In the genomic region with DNA sequence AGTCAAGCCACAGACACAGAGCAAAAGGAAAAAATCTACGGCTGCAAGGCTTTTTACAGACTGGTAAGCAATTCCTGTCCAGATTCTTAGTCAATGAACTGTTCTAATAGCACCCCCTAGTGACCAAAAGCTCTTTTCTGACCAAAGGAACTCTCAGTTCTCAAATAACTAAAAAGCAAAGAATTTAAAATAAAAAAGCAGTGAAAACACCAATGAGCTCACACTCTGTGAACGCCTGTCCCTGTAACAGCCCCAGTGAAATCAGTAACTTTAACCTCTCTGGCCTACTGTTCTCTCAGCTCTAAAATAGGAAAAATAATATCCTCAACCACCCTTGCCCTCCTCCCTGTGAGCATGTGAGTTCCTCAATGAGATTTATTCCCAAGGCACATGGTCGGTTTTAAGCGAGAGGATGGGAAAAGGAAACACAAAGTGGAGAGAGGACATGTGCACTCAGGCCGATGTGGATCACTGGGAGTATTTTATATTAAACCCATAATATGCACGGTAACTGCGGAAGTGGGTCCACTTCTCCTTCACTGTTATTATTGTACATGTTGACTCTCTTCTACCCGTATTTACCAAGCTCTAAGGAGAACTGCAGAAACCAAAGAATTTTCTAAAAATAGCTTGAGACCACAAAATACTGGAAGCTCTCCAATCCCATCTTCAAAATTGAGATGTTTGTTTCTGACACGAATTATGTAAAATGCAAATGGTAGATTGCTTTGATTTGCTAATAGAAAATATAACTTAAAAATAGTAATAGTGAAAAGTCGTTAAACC, we compare ENCODE assay signal across 7 cellular contexts.
A peak's percentile ranks its signal among the peaks of the same experiment; 100 is the strongest.
DNase-seq lines count a peak whose midpoint lies in the region; ATAC-seq and TF ChIP-seq lines count a peak whose summit lies in the region.

No MANE protein-coding gene starts in this region.

- ATAC-seq in GM21390 (IDR thresholded peaks at IDR 0.05; ENCODE audit: unreplicated experiment) = peak; percentile 80
- peak; percentile 89 for ATAC-seq in IMR-90 (ENCODE audit: low read depth)
- ATAC-seq in HG02870 (IDR thresholded peaks at IDR 0.05; ENCODE audit: unreplicated experiment) = no peak

- H4K91ac ChIP-seq in IMR-90 (ENCODE audit: insufficient read depth, low read depth, low read length) = 0 out of 2 replicates have a peak overlapping the region, but pooled peaks have one; percentile 21

- no peak overlapping the region for H2AK9ac ChIP-seq in IMR-90 (replicated peaks; ENCODE audit: low read depth, low read length, poor library complexity)

- no peak overlapping the region for H2AK5ac ChIP-seq in IMR-90 (ENCODE audit: low read depth, low read length)

- dilution Hi-C loops in IMR-90 (cut with HindIII; ENCODE audit: low sequenced_read_pairs, unreplicated experiment) = no loop called here

- TF ChIP-seq CTCF in IMR-90 (conservative IDR thresholded peaks at IDR 0.05; ENCODE audit: low read depth, low read length) (peak; percentile 77), OCI-LY7 (conservative IDR thresholded peaks at IDR 0.05; ENCODE audit: low read length) (peak; percentile 89), colonic mucosa (IDR thresholded peaks at IDR 0.05) (peak; percentile 66)

- no peak overlapping the region for H3K56ac ChIP-seq in IMR-90 (ENCODE audit: extremely low read depth, insufficient read depth, low read length)

- POLR2A ChIA-PET in IMR-90 (lab: Charles Lee; ENCODE audit: unreplicated experiment) = no interaction called here
- POLR2A ChIA-PET in OCI-LY7 (lab: Charles Lee) = interaction anchor here (0.5 to 2.3 kb wide), 9 partner anchors 10 to 568 kb away, joined by 3 to 8 read pairs (median 3); no protein-coding TSS in a partner anchor

- H3K36me3 ChIP-seq in IMR-90 (ENCODE audit: control insufficient read depth, insufficient read depth, low read length) (peaks cover 17% of the 10 kb centered on the region), OCI-LY7 (ENCODE audit: insufficient read depth, low read length) (peaks cover 18% of the 10 kb centered on the region), colonic mucosa (peaks cover 6% of the 10 kb centered on the region)

- no peak overlapping the region for H3K4me3 ChIP-seq in IMR-90 (ENCODE audit: insufficient read depth, low read depth, low read length)
- H3K4me3 ChIP-seq in OCI-LY7 (ENCODE audit: low read depth, low read length, poor library complexity, severe bottlenecking) = no peak overlapping the region
- H3K4me3 ChIP-seq in colonic mucosa = no peak overlapping the region

- H2AFZ ChIP-seq in IMR-90 (replicated peaks; ENCODE audit: low read length, poor library complexity) (no peak overlapping the region), OCI-LY7 (ENCODE audit: low read length) (no peak overlapping the region)

- H3K4me1 ChIP-seq in IMR-90 (ENCODE audit: control insufficient read depth, insufficient read depth, low read length) (peaks cover 4% of the 10 kb centered on the region), OCI-LY7 (ENCODE audit: insufficient read depth, low read length, poor library complexity, severe bottlenecking) (peaks cover 11% of the 10 kb centered on the region), colonic mucosa (no peaks in the 10 kb centered on the region)

- peak overlapping the region; percentile 15 for H2BK5ac ChIP-seq in IMR-90 (ENCODE audit: low read depth, low read length, poor library complexity, severe bottlenecking)

- H2BK15ac ChIP-seq in IMR-90 (ENCODE audit: low read depth, low read length) = no peak overlapping the region

- H3K27ac ChIP-seq in IMR-90 (ENCODE audit: insufficient read depth, low read length) (peak overlapping the region; percentile 61; the same call in 1 of the 2 replicates), OCI-LY7 (ENCODE audit: low read depth, low read length, poor library complexity, severe bottlenecking) (no peak overlapping the region), colonic mucosa (no peak overlapping the region)

- peak; percentile 76 for TF ChIP-seq RAD21 in IMR-90 (IDR thresholded peaks at IDR 0.05; ENCODE audit: low read length)

- H3K14ac ChIP-seq in IMR-90 (replicated peaks; ENCODE audit: low read depth, low read length) = no peak overlapping the region

- no CpG with 5 or more reads among the region's 10 CpGs for WGBS in IMR-90 (ENCODE audit: extremely low coverage in 2 of 2, insufficient read length in 1 of 2), 2 experiments

- H2BK120ac ChIP-seq in IMR-90 (ENCODE audit: low read depth, low read length) = peak overlapping the region; percentile 20; the same call in 1 of the 2 replicates

- H3K4ac ChIP-seq in IMR-90 (ENCODE audit: low read depth, low read length) = no peak overlapping the region; the same call in none of the 2 replicates

- H3K9me3 ChIP-seq in IMR-90 (ENCODE audit: control insufficient read depth, insufficient read depth, low read length) (no peaks in the 10 kb centered on the region), OCI-LY7 (ENCODE audit: low read length) (no peaks in the 10 kb centered on the region), colonic mucosa (no peaks in the 10 kb centered on the region)

- peak overlapping the region; percentile 65 for H3K9ac ChIP-seq in IMR-90 (ENCODE audit: low read depth, low read length)
- no peak overlapping the region for H3K9ac ChIP-seq in colonic mucosa (ENCODE audit: low read depth in 2 of 2, low read length in 2 of 2)

- H3K18ac ChIP-seq in IMR-90 (ENCODE audit: low read depth, low read length) = no peak overlapping the region

- peak overlapping the region; percentile 42; the same call in 1 of the 2 replicates for H4K5ac ChIP-seq in IMR-90 (ENCODE audit: low read depth, low read length)

- H2BK20ac ChIP-seq in IMR-90 (ENCODE audit: low read depth, low read length) = peak overlapping the region; percentile 40; the same call in 1 of the 2 replicates

- TF ChIP-seq POLR2A in IMR-90 (IDR thresholded peaks at IDR 0.05; ENCODE audit: low read depth, low read length) = no peak

- in situ Hi-C loops in IMR-90 (cut with MboI; ENCODE audit: low sequenced_read_pairs) = loop anchor here (5.0 to 25.0 kb wide), 4 partner anchors 157 to 1584 kb away; a partner anchor contains a TSS

- peaks cover 5 to 26% of the 10 kb centered on the region in 2 experiments; a peak in 3 of 4 replicates for H3K79me1 ChIP-seq in IMR-90 (ENCODE audit: low read depth in 1 of 2, low read length in 2 of 2)

- DNase-seq in ELF-1 (ENCODE audit: low read depth, low spot score) (peak; percentile 79), IMR-90 (peak; percentile 82), OCI-LY7 (ENCODE audit: low spot score) (peak; percentile 77), colonic mucosa (peak; percentile 43), lung microvascular endothelial cell (ENCODE audit: low read depth in 2 of 2) (peak; percentile 74 to 79)

- H3K79me2 ChIP-seq in OCI-LY7 (ENCODE audit: insufficient read depth, low read depth, low read length) = no peaks in the 10 kb centered on the region

- BruUV-seq in IMR-90 (replicated peaks; lab: Mats Ljungman, UMichigan) = no TSS peak
- BruUV-seq in OCI-LY7 (replicated peaks; lab: Mats Ljungman, UMichigan) = no TSS peak

- intact Hi-C loops in IMR-90 (cut with micrococcal nuclease) (loop anchor here (1.0 to 10.0 kb wide), 7 partner anchors 154 to 1580 kb away; a partner anchor contains a TSS), OCI-LY7 (cut with micrococcal nuclease; ENCODE audit: unreplicated experiment) (loop anchor here (1.0 to 10.0 kb wide), 3 partner anchors 154 to 1580 kb away; no protein-coding TSS in a partner anchor), colonic mucosa (cut with DNase I) (loop anchor here (5.0 kb wide), 3 partner anchors 152 to 1582 kb away; no protein-coding TSS in a partner anchor)

- H4K20me1 ChIP-seq in IMR-90 (ENCODE audit: insufficient read depth, low read length) = no peaks in the 10 kb centered on the region
- H4K20me1 ChIP-seq in OCI-LY7 (ENCODE audit: insufficient read depth, low read length) = peaks cover 4% of the 10 kb centered on the region; the same call in 1 of the 2 replicates

- H3K4me2 ChIP-seq in IMR-90 (ENCODE audit: low read depth, low read length) (no peak overlapping the region; the same call in 1 of the 2 replicates), OCI-LY7 (ENCODE audit: low read length) (no peak overlapping the region)

- H3K23ac ChIP-seq in IMR-90 (ENCODE audit: low read depth, low read length) = no peak overlapping the region

- H3K27me3 ChIP-seq in IMR-90 (ENCODE audit: control insufficient read depth, insufficient read depth, low read length) (no peaks in the 10 kb centered on the region), colonic mucosa (no peaks in the 10 kb centered on the region)

- CTCF ChIA-PET in IMR-90 (lab: Yijun Ruan, JAX) = interaction anchor here (0.7 to 3.1 kb wide), 23 partner anchors 9 to 1579 kb away, joined by 3 to 35 read pairs (median 4); no protein-coding TSS in a partner anchor
- CTCF ChIA-PET in OCI-LY7 (lab: Charles Lee; ENCODE audit: unreplicated experiment) = interaction anchor here (1.0 kb wide), 1 partner anchor 8 kb away, joined by 3 read pairs; no protein-coding TSS in a partner anchor

- no peaks in the 10 kb centered on the region for H3K9me2 ChIP-seq in OCI-LY7 (ENCODE audit: insufficient read depth, low read length)

- no peaks in the 10 kb centered on the region; the same call in 1 of the 2 replicates for H3K9me1 ChIP-seq in IMR-90 (ENCODE audit: insufficient read depth, low read length)

- peak overlapping the region in 1 of 2 experiments; percentile 49; a peak in 1 of 4 replicates for H4K8ac ChIP-seq in IMR-90 (ENCODE audit: low read depth in 2 of 2, low read length in 2 of 2)

TF ChIP-seq in IMR-90, 13 proteins besides CTCF, POLR2A, EP300 and RAD21:
- TF ChIP-seq MAZ (IDR thresholded peaks at IDR 0.05; ENCODE audit: borderline replicate concordance, low read depth, low read length) (no peak), MAFK (IDR thresholded peaks at IDR 0.05; ENCODE audit: low read depth, low read length) (0 out of 2 replicates have a peak, but pooled peaks have one; percentile 8), SMC3 (IDR thresholded peaks at IDR 0.05; ENCODE audit: low read depth, low read length) (peak; percentile 60)
TF ChIP-seq in IMR-90: peak in this region for 2.
